ENCODE assay signal across 10 cellular contexts in the genomic region with DNA sequence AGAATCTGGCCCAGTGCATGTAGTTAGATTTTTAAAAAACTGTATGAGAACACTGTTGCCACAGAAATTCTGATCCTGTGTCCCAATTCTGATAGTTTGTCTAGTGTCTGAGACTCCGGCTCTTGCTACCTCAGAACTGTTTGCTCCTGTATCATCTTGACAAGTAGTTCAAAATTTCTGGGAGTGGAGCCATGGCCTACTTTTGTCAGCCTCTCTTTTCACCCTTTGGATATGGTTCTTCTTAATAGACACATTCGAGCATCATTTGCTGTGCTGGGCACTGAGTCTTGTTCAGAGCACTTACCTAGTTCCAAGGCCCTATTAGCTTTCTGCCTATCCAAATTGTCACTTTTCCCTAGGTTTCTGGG. TPM values are rescaled to one million over a fixed set of nuclear protein-coding genes. Genes with fewer than 3 reads are reported as not detected.
DNase-seq lines count a peak whose midpoint lies in the region; ATAC-seq and TF ChIP-seq lines count a peak whose summit lies in the region.
"Had no signal": no experiment of that assay in that cellular context is flagged by ENCODE, and none has a peak within 500 bp of the region (broad histone marks: within the 10 kb centered on the region; RNA-seq: fewer than 3 reads in every experiment).

No MANE protein-coding gene starts in this region.

- H3K27ac Mint-ChIP-seq in CD8-positive, alpha-beta memory T cell = peak overlapping the region; percentile 68 to 95 (median 84)
- peak overlapping the region; percentile 73 to 90 for H3K27ac Mint-ChIP-seq in effector memory CD8-positive, alpha-beta T cell
- H3K27ac Mint-ChIP-seq in osteocyte (ENCODE audit: unreplicated experiment) = peak overlapping the region; percentile 76

- H3K27me3 Mint-ChIP-seq in CD8-positive, alpha-beta memory T cell = no peaks in the 10 kb centered on the region
- no peaks in the 10 kb centered on the region for H3K27me3 Mint-ChIP-seq in effector memory CD8-positive, alpha-beta T cell
- H3K27me3 Mint-ChIP-seq in osteocyte (ENCODE audit: unreplicated experiment) = no peaks in the 10 kb centered on the region

- peak overlapping the region; percentile 42 to 84 for H4K8ac ChIP-seq in IMR-90 (ENCODE audit: low read depth in 2 of 2, low read length in 2 of 2)

- WGBS in IMR-90 (ENCODE audit: extremely low coverage in 2 of 2, insufficient read length in 1 of 2), 2 experiments = 100% methylated on average over 2 of the region's 2 CpGs; no CpG with 5 or more reads in 1 of the 2 experiments

- no peak overlapping the region for H3K4me2 ChIP-seq in IMR-90 (ENCODE audit: low read depth, low read length)

- dilution Hi-C loops in IMR-90 (cut with HindIII; ENCODE audit: low sequenced_read_pairs, unreplicated experiment) = no loop called here

- no peak for DNase-seq in CD8-positive, alpha-beta memory T cell
- DNase-seq in IMR-90 (no peak), osteocyte (ENCODE audit: extremely low spot score, unreplicated experiment) (no peak), NAMALWA (ENCODE audit: low spot score) (no peak), GM19240 (ENCODE audit: insufficient read length, low spot score) (no peak), inferior parietal cortex (ENCODE audit: extremely low spot score) (no peak)
- DNase-seq in effector memory CD8-positive, alpha-beta T cell = no peak
- DNase-seq in central memory CD4-positive, alpha-beta T cell = no peak
- DNase-seq: erythroblast, NCI-H1694 had no signal

- peaks cover 18 to 34% of the 10 kb centered on the region in 2 experiments for H3K79me1 ChIP-seq in IMR-90 (ENCODE audit: low read depth in 1 of 2, low read length in 2 of 2)

- TF ChIP-seq POLR2A in IMR-90 (IDR thresholded peaks at IDR 0.05; ENCODE audit: low read depth, low read length) = no peak

- peaks cover 35% of the 10 kb centered on the region for H3K4me1 ChIP-seq in CD8-positive, alpha-beta memory T cell (ENCODE audit: insufficient read depth, low read length)
- peaks cover 13% of the 10 kb centered on the region for H3K4me1 ChIP-seq in IMR-90 (ENCODE audit: control insufficient read depth, insufficient read depth, low read length)

- H2BK20ac ChIP-seq in IMR-90 (ENCODE audit: low read depth, low read length) = peak overlapping the region; percentile 81

- peak overlapping the region; percentile 55 for H4K91ac ChIP-seq in IMR-90 (ENCODE audit: insufficient read depth, low read depth, low read length)

- no peak overlapping the region for H3K9ac ChIP-seq in IMR-90 (ENCODE audit: low read depth, low read length)

- peak overlapping the region; percentile 71; the same call in 1 of the 2 replicates for H3K56ac ChIP-seq in IMR-90 (ENCODE audit: extremely low read depth, insufficient read depth, low read length)

- in situ Hi-C loops in IMR-90 (cut with MboI; ENCODE audit: low sequenced_read_pairs) = no loop called here

- TF ChIP-seq RAD21 in IMR-90 (IDR thresholded peaks at IDR 0.05; ENCODE audit: low read length) = no peak

- peaks cover 2% of the 10 kb centered on the region; the same call in 1 of the 2 replicates for H3K9me1 ChIP-seq in IMR-90 (ENCODE audit: insufficient read depth, low read length)

- H2AK9ac ChIP-seq in IMR-90 (replicated peaks; ENCODE audit: low read depth, low read length, poor library complexity) = no peak overlapping the region

- H2BK5ac ChIP-seq in IMR-90 (ENCODE audit: low read depth, low read length, poor library complexity, severe bottlenecking) = peak overlapping the region; percentile 93

- POLR2A ChIA-PET in CD8-positive, alpha-beta memory T cell (lab: Charles Lee) = no interaction called here
- POLR2A ChIA-PET in IMR-90 (lab: Charles Lee; ENCODE audit: unreplicated experiment) = no interaction called here

- peaks cover 2 to 7% (median 2%) of the 10 kb centered on the region in 5 donors for H3K9me3 Mint-ChIP-seq in CD8-positive, alpha-beta memory T cell
- no peaks in the 10 kb centered on the region for H3K9me3 Mint-ChIP-seq in effector memory CD8-positive, alpha-beta T cell
- H3K9me3 Mint-ChIP-seq in osteocyte (ENCODE audit: unreplicated experiment) = peaks cover 31% of the 10 kb centered on the region

- H3K27me3 ChIP-seq in CD8-positive, alpha-beta memory T cell (ENCODE audit: insufficient read depth, low read length, poor library complexity, severe bottlenecking) = no peaks in the 10 kb centered on the region
- no peaks in the 10 kb centered on the region for H3K27me3 ChIP-seq in IMR-90 (ENCODE audit: control insufficient read depth, insufficient read depth, low read length)

- H2AFZ ChIP-seq in IMR-90 (replicated peaks; ENCODE audit: low read length, poor library complexity) = no peak overlapping the region

- H3K23ac ChIP-seq in IMR-90 (ENCODE audit: low read depth, low read length) = peak overlapping the region; percentile 83; the same call in 1 of the 2 replicates

- H4K5ac ChIP-seq in IMR-90 (ENCODE audit: low read depth, low read length) = peak overlapping the region; percentile 70; the same call in 1 of the 2 replicates

- peak overlapping the region; percentile 35; the same call in 1 of the 2 replicates for H2AK5ac ChIP-seq in IMR-90 (ENCODE audit: low read depth, low read length)

- peak overlapping the region; percentile 75 for H3K14ac ChIP-seq in IMR-90 (replicated peaks; ENCODE audit: low read depth, low read length)

- peak overlapping the region; percentile 20; the same call in 2 of the 3 replicates for H2BK15ac ChIP-seq in IMR-90 (ENCODE audit: low read depth, low read length)

- H3K36me3 ChIP-seq in CD8-positive, alpha-beta memory T cell (ENCODE audit: insufficient read depth, low read length) = no peaks in the 10 kb centered on the region
- H3K36me3 ChIP-seq in IMR-90 (ENCODE audit: control insufficient read depth, insufficient read depth, low read length) = peaks cover 4% of the 10 kb centered on the region

- H2BK120ac ChIP-seq in IMR-90 (ENCODE audit: low read depth, low read length) = peak overlapping the region; percentile 86

- peaks cover 12 to 58% (median 22%) of the 10 kb centered on the region in 3 donors for H3K36me3 Mint-ChIP-seq in CD8-positive, alpha-beta memory T cell
- H3K36me3 Mint-ChIP-seq in effector memory CD8-positive, alpha-beta T cell (ENCODE audit: insufficient read depth) = no peaks in the 10 kb centered on the region
- peaks cover 56% of the 10 kb centered on the region for H3K36me3 Mint-ChIP-seq in osteocyte (ENCODE audit: unreplicated experiment)

- no peak overlapping the region for H3K27ac ChIP-seq in CD8-positive, alpha-beta memory T cell (ENCODE audit: low read depth, low read length)
- peak overlapping the region; percentile 18 for H3K27ac ChIP-seq in IMR-90 (ENCODE audit: insufficient read depth, low read length)

- peak overlapping the region in 6 of 7 donors; percentile 35 to 77 (median 69) for H3K4me3 Mint-ChIP-seq in CD8-positive, alpha-beta memory T cell
- peak overlapping the region; percentile 58 to 64 for H3K4me3 Mint-ChIP-seq in effector memory CD8-positive, alpha-beta T cell
- H3K4me3 Mint-ChIP-seq in osteocyte (ENCODE audit: unreplicated experiment) = no peak overlapping the region

- intact Hi-C loops in IMR-90 (cut with micrococcal nuclease) = loop anchor here (5.0 kb wide), 1 partner anchor 45 kb away; a partner anchor contains a TSS

- BruUV-seq in IMR-90 (replicated peaks; lab: Mats Ljungman, UMichigan) = no TSS peak

- H3K4me3 ChIP-seq in CD8-positive, alpha-beta memory T cell (ENCODE audit: low read length) = no peak overlapping the region
- H3K4me3 ChIP-seq in IMR-90 (ENCODE audit: insufficient read depth, low read depth, low read length) = no peak overlapping the region

- no peaks in the 10 kb centered on the region for H3K9me3 ChIP-seq in CD8-positive, alpha-beta memory T cell (ENCODE audit: low read length)
- H3K9me3 ChIP-seq in IMR-90 (ENCODE audit: control insufficient read depth, insufficient read depth, low read length) = no peaks in the 10 kb centered on the region; the same call in 1 of the 2 replicates

- CTCF ChIA-PET in CD8-positive, alpha-beta memory T cell (lab: Charles Lee) = interaction anchor here (1.2 to 1.7 kb wide), 2 partner anchors 33 to 68 kb away, joined by 3 to 5 read pairs; a partner anchor contains a TSS
- CTCF ChIA-PET in IMR-90 (lab: Yijun Ruan, JAX) = no interaction called here

- peak overlapping the region; percentile 81 for H3K4ac ChIP-seq in IMR-90 (ENCODE audit: low read depth, low read length)

- no peak for ATAC-seq in IMR-90 (ENCODE audit: low read depth)
- ATAC-seq in effector memory CD8-positive, alpha-beta T cell (replicated peaks) = no peak

- no peak for TF ChIP-seq CTCF in IMR-90 (conservative IDR thresholded peaks at IDR 0.05; ENCODE audit: low read depth, low read length)
- TF ChIP-seq CTCF in osteocyte (IDR thresholded peaks at IDR 0.05) = no peak

- peaks cover 61 to 73% (median 69%) of the 10 kb centered on the region in 3 donors for H3K4me1 Mint-ChIP-seq in CD8-positive, alpha-beta memory T cell
- peaks cover 47 to 66% of the 10 kb centered on the region in 2 donors for H3K4me1 Mint-ChIP-seq in effector memory CD8-positive, alpha-beta T cell (ENCODE audit: low read depth in 2 of 2)
- H3K4me1 Mint-ChIP-seq in osteocyte (ENCODE audit: unreplicated experiment) = peaks cover 35% of the 10 kb centered on the region

- H4K20me1 ChIP-seq in IMR-90 (ENCODE audit: insufficient read depth, low read length) = no peaks in the 10 kb centered on the region

- H3K18ac ChIP-seq in IMR-90 (ENCODE audit: low read depth, low read length) = peak overlapping the region; percentile 74; the same call in 1 of the 2 replicates

TF ChIP-seq in IMR-90, 13 proteins besides CTCF, POLR2A, EP300 and RAD21 (continues in another document):
- no peak for TF ChIP-seq CEBPB (IDR thresholded peaks at IDR 0.05; ENCODE audit: low read depth, low read length)
- TF ChIP-seq SMC3 (IDR thresholded peaks at IDR 0.05; ENCODE audit: low read depth, low read length) = no peak
- TF ChIP-seq BHLHE40 (IDR thresholded peaks at IDR 0.05; ENCODE audit: low read depth, low read length) = no peak
- no peak for TF ChIP-seq RFX5 (IDR thresholded peaks at IDR 0.05; ENCODE audit: low read depth, low read length)
- TF ChIP-seq MAFK (IDR thresholded peaks at IDR 0.05; ENCODE audit: low read depth, low read length) = no peak
- no peak for TF ChIP-seq CHD1 (IDR thresholded peaks at IDR 0.05; ENCODE audit: low read depth, low read length)
- TF ChIP-seq FOS (IDR thresholded peaks at IDR 0.05; ENCODE audit: low read depth, low read length) = no peak
- no peak for TF ChIP-seq NFE2L2 (IDR thresholded peaks at IDR 0.05; ENCODE audit: low read depth, low read length)
- no peak for TF ChIP-seq RCOR1 (IDR thresholded peaks at IDR 0.05; ENCODE audit: insufficient replicate concordance, low read length)
- no peak for TF ChIP-seq MAZ (IDR thresholded peaks at IDR 0.05; ENCODE audit: borderline replicate concordance, low read depth, low read length)
- TF ChIP-seq MXI1 (IDR thresholded peaks at IDR 0.05; ENCODE audit: borderline replicate concordance, low read depth, low read length) = no peak

RNA-seq across cellular contexts. Expression of a gene that starts 46.9 kb away (rescaled TPM):
- 1 to 10 TPM; 6.3 to 7.2 TPM for total RNA-seq in CD8-positive, alpha-beta memory T cell
- polyA plus RNA-seq in CD8-positive, alpha-beta memory T cell = 6.4 TPM
- total RNA-seq in IMR-90 (2012; rRNA removed) (90.3 and 135 TPM in 2 replicates), osteocyte (36.2 and 41.6 TPM in 2 replicates)
- polyA plus RNA-seq in IMR-90 (2012; rRNA removed) = 26.1 and 28.9 TPM in 2 replicates
- 15.2 and 42.0 TPM in 2 replicates for polyA plus RNA-seq in IMR-90 (2012; cell fraction: cytosol; rRNA removed)
- 19.7 and 67.8 TPM in 2 replicates for polyA plus RNA-seq in IMR-90 (2012; cell fraction: nucleus; rRNA removed; ENCODE audit: low replicate concordance)
